In the genomic region with DNA sequence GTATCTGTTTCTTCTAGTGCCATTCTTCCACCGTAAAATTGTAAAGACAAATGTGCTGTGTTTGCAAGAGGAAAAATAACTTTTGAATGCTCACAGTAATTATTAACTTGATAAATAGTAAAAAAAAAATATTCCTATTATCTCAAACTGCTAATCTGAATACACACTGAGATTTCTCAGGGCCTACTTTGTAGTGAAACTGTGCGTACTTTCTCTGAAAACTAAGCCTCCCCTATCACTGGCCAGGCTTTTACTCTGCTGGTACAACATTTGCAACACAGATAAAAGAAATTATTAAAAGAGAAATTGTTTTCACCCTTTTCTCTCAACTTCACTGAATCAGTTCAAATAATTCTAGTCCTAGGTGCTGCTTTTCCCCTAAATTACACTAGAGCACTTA, we compare ENCODE assay signal across 7 cellular contexts.
"Had no signal": no experiment of that assay in that cellular context is flagged by ENCODE, and none has a peak within 500 bp of the region (broad histone marks: within the 10 kb centered on the region; RNA-seq: fewer than 3 reads in every experiment).

No MANE protein-coding gene starts in this region.

- DNase-seq: GDM1, GF-D8 had no signal

- ATAC-seq: GM12878 had no signal

- H3K4me3 ChIP-seq: GM12878 had no signal

- FAIRE-seq: GM12878, GM12891, GM12892, GM18507, GM19239 had no signal
